ENCODE assay signal across 8 cellular contexts in the genomic region with DNA sequence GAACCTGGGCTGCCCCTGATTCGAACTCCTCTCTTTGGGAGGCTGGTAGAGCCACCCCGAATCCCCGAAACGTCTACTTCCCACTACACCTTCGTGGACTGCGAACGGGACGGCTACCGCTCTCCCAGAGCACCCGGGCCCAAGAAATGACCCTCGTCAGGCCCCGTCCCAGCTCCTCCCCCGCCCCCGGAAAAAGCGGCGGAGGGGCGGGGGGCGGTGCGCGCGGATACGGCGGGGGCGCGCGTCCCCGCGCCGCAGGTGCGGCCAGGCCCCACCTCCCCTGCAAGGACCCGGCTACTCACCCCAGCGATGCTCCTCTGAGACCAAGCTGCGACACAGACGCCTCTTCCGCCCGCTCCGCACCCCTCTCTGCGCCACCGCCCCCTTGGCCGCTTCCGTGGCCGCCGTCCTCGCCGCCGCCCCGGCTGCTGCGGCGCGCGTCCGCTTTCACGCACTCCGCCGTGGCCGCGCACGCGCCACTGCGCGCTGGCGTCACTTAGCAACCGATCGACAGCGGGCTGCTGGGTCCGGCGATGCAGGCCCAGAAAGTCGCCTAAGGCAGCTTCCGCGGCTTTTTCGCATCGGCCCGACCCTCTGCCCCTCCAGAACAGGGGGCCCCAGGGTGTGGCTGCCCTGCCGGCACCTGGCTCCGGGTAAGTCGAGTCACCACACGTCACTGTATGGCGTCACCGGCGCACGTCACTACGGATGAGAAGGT. TPM values are rescaled to one million over a fixed set of nuclear protein-coding genes. Genes with fewer than 3 reads are reported as not detected.
DNase-seq lines count a peak whose midpoint lies in the region; ATAC-seq and TF ChIP-seq lines count a peak whose summit lies in the region.

A gene (minus strand): TSS at position 432 of the 718 bp plus-strand sequence.

- peak; percentile 82 for ATAC-seq in GM21737 (IDR thresholded peaks at IDR 0.05; ENCODE audit: unreplicated experiment)

- H3K79me2 ChIP-seq in KMS-11 (ENCODE audit: insufficient read depth, low read depth): no peaks in the 10 kb centered on the region

- no peak within 1 kb of the TSS for H3K4me3 ChIP-seq in KMS-11 (IDR thresholded peaks at IDR 0.05; ENCODE audit: insufficient read depth, low read depth, low read length)
- peak within 1 kb of the TSS; percentile 92 for H3K4me3 ChIP-seq in SJSA1

- TF ChIP-seq CTCF in KMS-11 (conservative IDR thresholded peaks at IDR 0.05; ENCODE audit: low read depth, low read length): no peak

- H2AFZ ChIP-seq in KMS-11 (ENCODE audit: low read depth): peak within 1 kb of the TSS; percentile 83

- H3K36me3 ChIP-seq in KMS-11 (ENCODE audit: insufficient read depth) (no peaks in the 10 kb centered on the region), SJSA1 (peaks cover 8% of the 10 kb centered on the region)

- peaks cover 22% of the 10 kb centered on the region for H3K4me1 ChIP-seq in KMS-11 (ENCODE audit: low read depth, poor library complexity, severe bottlenecking)
- H3K4me1 ChIP-seq in SJSA1 (replicated peaks): peaks cover 14% of the 10 kb centered on the region

- peak within 1 kb of the TSS; percentile 79 for H3K9ac ChIP-seq in KMS-11

- peak within 1 kb of the TSS; percentile 78 for H3K4me2 ChIP-seq in KMS-11

- no peaks in the 10 kb centered on the region for H3K27me3 ChIP-seq in KMS-11 (ENCODE audit: insufficient read depth, low read depth)
- no peaks in the 10 kb centered on the region; the same call in 1 of the 2 replicates for H3K27me3 ChIP-seq in SJSA1 (replicated peaks)

- DNase-seq in EH (ENCODE audit: low read depth) (peak; percentile 81), SJSA1 (ENCODE audit: low read depth in 1 of 2, low spot score in 2 of 2) (peak; percentile 69 to 84), germinal center (ENCODE audit: low spot score) (peak; percentile 91), nucleus accumbens (lab: John Stamatoyannopoulos, UW) (peak in 54 of 56 donors; percentile 16 to 92 (median 82)), superior temporal gyrus (ENCODE audit: extremely low spot score) (peak; percentile 81)
- peak; percentile 82 for DNase-seq in activated naive CD4-positive, alpha-beta T cell treated with Interleukin-2 at 50 U/mL for 16 hours

- H3K27ac ChIP-seq in KMS-11: peak within 1 kb of the TSS; percentile 68
- peak within 1 kb of the TSS; percentile 81 for H3K27ac ChIP-seq in SJSA1

- H4K20me1 ChIP-seq in KMS-11 (ENCODE audit: insufficient read depth): no peaks in the 10 kb centered on the region

- no peaks in the 10 kb centered on the region for H3K9me3 ChIP-seq in SJSA1 (replicated peaks)

RNA-seq across cellular contexts. Expression of the gene that starts here (rescaled TPM):
- total RNA-seq in SJSA1 (2014; rRNA removed; shearing (Covaris generic)): 6.3 and 8.5 TPM in 2 replicates
